In genomic region chr17:50276588-50277356, GRCh38 we compare ENCODE assay signal across 1 cellular context.
TF ChIP-seq lines count a peak whose summit lies in the region.

No MANE protein-coding gene starts in this region.

TF ChIP-seq in HepG2, 621 proteins besides CTCF, POLR2A, EP300 and RAD21 (continued from another document):
- 0 out of 2 replicates have a peak, but pooled peaks have one; percentile 52 for TF ChIP-seq SNAPC4 (CRISPR knock-in tag; IDR thresholded peaks at IDR 0.05)
- peak; percentile 24; the same call in 1 of the 2 replicates for TF ChIP-seq MAFF (IDR thresholded peaks at IDR 0.05; ENCODE audit: low read depth, low read length)
- no peak for TF ChIP-seq WIZ (CRISPR knock-in tag; IDR thresholded peaks at IDR 0.05)
- peak; percentile 91 for TF ChIP-seq NFE2 (CRISPR knock-in tag; IDR thresholded peaks at IDR 0.05)
